In genomic region chr3:119205685-119206084, GRCh38 we compare ENCODE assay signal across 27 cellular contexts. TPM values are rescaled to one million over a fixed set of nuclear protein-coding genes. Genes with fewer than 3 reads are reported as not detected.
A peak's percentile ranks its signal among the peaks of the same experiment; 100 is the strongest.
DNase-seq lines count a peak whose midpoint lies in the region; ATAC-seq, FAIRE-seq and TF ChIP-seq lines count a peak whose summit lies in the region.
"Had no signal": no experiment of that assay in that cellular context is flagged by ENCODE, and none has a peak within 500 bp of the region (broad histone marks: within the 10 kb centered on the region; RNA-seq: fewer than 3 reads in every experiment).

No MANE protein-coding gene starts in this region.

- TF ChIP-seq EP300 in HepG2 (IDR thresholded peaks at IDR 0.05; ENCODE audit: low read depth in 2 of 2, low read length in 2 of 2), result no peak
- no peak for TF ChIP-seq EP300 in HepG2 (CRISPR knock-in tag; IDR thresholded peaks at IDR 0.05; ENCODE audit: borderline replicate concordance)

- CTCF ChIA-PET in CD4-positive, alpha-beta T cell (lab: Charles Lee), result no interaction called here
- CTCF ChIA-PET in HepG2 (lab: Yijun Ruan, JAX; ENCODE audit: low intra/inter-chr PET ratio, low total read pairs), result no interaction called here
- CTCF ChIA-PET in activated CD8-positive, alpha-beta T cell treated with anti-CD3 and anti-CD28 coated beads, Interleukin-2, amount 10 ng/mL, durations not matched to agents 7 days and 5 days (lab: Charles Lee), result interaction anchor here (2.6 kb wide), 1 partner anchor 35 kb away, joined by 7 read pairs; the partner anchor contains the start of gene B4GALT4

- no peaks in the 10 kb centered on the region for H3K27me3 ChIP-seq in CD4-positive, alpha-beta T cell (ENCODE audit: control insufficient read depth, insufficient read depth, low read length)
- no peaks in the 10 kb centered on the region for H3K27me3 ChIP-seq in HepG2 (ENCODE audit: control insufficient read depth in 1 of 2, insufficient read depth in 2 of 2, low read length in 2 of 2)
- H3K27me3 ChIP-seq: BLaER1 treated with 17β-estradiol and CSF1 and Interleukin-3, amounts not matched to agents 10 nM and 100 nM had no signal

- no peak for TF ChIP-seq RAD21 in HepG2 (CRISPR knock-in tag; IDR thresholded peaks at IDR 0.05)

- in situ Hi-C loops in HepG2 (cut with HindIII; ENCODE audit: extremely low pct_ligation_motif_present, low pct_unique_long_range_greater_than_20kb), result no loop called here

- no peak overlapping the region for H3K4me2 ChIP-seq in HepG2 (ENCODE audit: low read depth, low read length)
- H3K4me2 ChIP-seq: BLaER1 treated with 17β-estradiol and CSF1 and Interleukin-3, amounts not matched to agents 10 nM and 100 nM; SK-N-SH had no signal

- H3K4me1 Mint-ChIP-seq in CD4-positive, alpha-beta T cell (ENCODE audit: low read depth), result peaks cover 81% of the 10 kb centered on the region
- H3K4me1 Mint-ChIP-seq in osteocyte (ENCODE audit: unreplicated experiment), result peaks cover 19% of the 10 kb centered on the region
- peaks cover 15% of the 10 kb centered on the region for H3K4me1 Mint-ChIP-seq in activated CD8-positive, alpha-beta T cell treated with anti-CD3 and anti-CD28 coated beads, Interleukin-2, amount 10 ng/mL, durations not matched to agents 7 days and 5 days (ENCODE audit: low read depth)

- TF ChIP-seq POLR2A in HepG2 (IDR thresholded peaks at IDR 0.05; ENCODE audit: insufficient read depth in 1 of 2, low read depth in 2 of 2, low read length in 2 of 2), result no peak

- ATAC-seq in CD4-positive, alpha-beta T cell (ENCODE audit: poor library complexity), result no peak
- peak; percentile 29 for ATAC-seq in HepG2
- no peak for ATAC-seq in GM19035 (IDR thresholded peaks at IDR 0.05; ENCODE audit: unreplicated experiment)
- ATAC-seq in activated CD8-positive, alpha-beta T cell treated with anti-CD3 and anti-CD28 coated beads, Interleukin-2, amount 10 ng/mL, durations not matched to agents 7 days and 5 days, result no peak

- no peak for TF ChIP-seq CTCF in CD4-positive, alpha-beta T cell (IDR thresholded peaks at IDR 0.05)
- TF ChIP-seq CTCF in HepG2 (CRISPR knock-in tag; IDR thresholded peaks at IDR 0.05) (no peak), osteocyte (IDR thresholded peaks at IDR 0.05) (no peak), foreskin fibroblast (IDR thresholded peaks at IDR 0.05; ENCODE audit: low read depth, low read length) (no peak)

- H3K79me2 ChIP-seq in HepG2 (ENCODE audit: insufficient read depth, low read length), result no peaks in the 10 kb centered on the region

- POLR2A ChIA-PET in CD4-positive, alpha-beta T cell (lab: Charles Lee), result interaction anchor here (2.1 to 4.4 kb wide), 3 partner anchors 14 to 36 kb away, joined by 5 to 27 read pairs (median 21); partner anchors contain the start of gene B4GALT4
- POLR2A ChIA-PET in HepG2 (lab: Yijun Ruan, JAX), result no interaction called here
- POLR2A ChIA-PET in activated CD8-positive, alpha-beta T cell treated with anti-CD3 and anti-CD28 coated beads, Interleukin-2, amount 10 ng/mL, durations not matched to agents 7 days and 5 days (lab: Charles Lee), result no interaction called here

- peaks cover 2% of the 10 kb centered on the region for H3K9me3 Mint-ChIP-seq in CD4-positive, alpha-beta T cell
- H3K9me3 Mint-ChIP-seq in osteocyte (ENCODE audit: unreplicated experiment), result no peaks in the 10 kb centered on the region
- no peaks in the 10 kb centered on the region for H3K9me3 Mint-ChIP-seq in activated CD8-positive, alpha-beta T cell treated with anti-CD3 and anti-CD28 coated beads, Interleukin-2, amount 10 ng/mL, durations not matched to agents 7 days and 5 days (ENCODE audit: insufficient read depth)

- H3K27ac ChIP-seq in CD4-positive, alpha-beta T cell (ENCODE audit: low read depth, low read length), result peak overlapping the region; percentile 26
- peak overlapping the region; percentile 33 for H3K27ac ChIP-seq in caudate nucleus (ENCODE audit: low read depth, low read length)
- no peak overlapping the region for H3K27ac ChIP-seq in HepG2 (ENCODE audit: extremely low read length, insufficient read depth, low read length)
- H3K27ac ChIP-seq: BLaER1 treated with 17β-estradiol and CSF1 and Interleukin-3, amounts not matched to agents 10 nM and 100 nM had no signal

- peak overlapping the region; percentile 80 for H3K27ac Mint-ChIP-seq in CD4-positive, alpha-beta T cell
- H3K27ac Mint-ChIP-seq in osteocyte (ENCODE audit: unreplicated experiment), result peak overlapping the region; percentile 39
- H3K27ac Mint-ChIP-seq in activated CD8-positive, alpha-beta T cell treated with anti-CD3 and anti-CD28 coated beads, Interleukin-2, amount 10 ng/mL, durations not matched to agents 7 days and 5 days, result no peak overlapping the region

- peaks cover 24% of the 10 kb centered on the region for H3K4me1 ChIP-seq in HepG2 (ENCODE audit: insufficient read depth, low read length)
- H3K4me1 ChIP-seq: BLaER1 treated with 17β-estradiol and CSF1 and Interleukin-3, amounts not matched to agents 10 nM and 100 nM had no signal

- 0 out of 5 replicates have a peak, but pooled peaks cover 0 to 4% of the 10 kb centered on the region in 2 experiments for H3K36me3 ChIP-seq in HepG2 (replicated peaks in 1 of 2; ENCODE audit: control insufficient read depth in 1 of 2, insufficient read depth in 2 of 2, low read length in 2 of 2)

- H3K36me3 Mint-ChIP-seq in CD4-positive, alpha-beta T cell (ENCODE audit: low read depth), result peaks cover 32% of the 10 kb centered on the region
- H3K36me3 Mint-ChIP-seq in osteocyte (ENCODE audit: unreplicated experiment), result peaks cover 24% of the 10 kb centered on the region
- H3K36me3 Mint-ChIP-seq in activated CD8-positive, alpha-beta T cell treated with anti-CD3 and anti-CD28 coated beads, Interleukin-2, amount 10 ng/mL, durations not matched to agents 7 days and 5 days (ENCODE audit: low read depth), result peaks cover 30% of the 10 kb centered on the region

- no peak overlapping the region for H3K9ac ChIP-seq in HepG2 (ENCODE audit: insufficient read depth, low read depth, low read length)
- H3K9ac ChIP-seq: BLaER1 treated with 17β-estradiol and CSF1 and Interleukin-3, amounts not matched to agents 10 nM and 100 nM; SK-N-SH had no signal

- intact Hi-C loops in CD4-positive, alpha-beta T cell (cut with DNase I, micrococcal nuclease), result no loop called here
- intact Hi-C loops in HepG2 (cut with micrococcal nuclease; ENCODE audit: unreplicated experiment), result no loop called here

- no TSS peak for BruUV-seq in HepG2 (replicated peaks; lab: Mats Ljungman, UMichigan)

- H2AFZ ChIP-seq in HepG2 (ENCODE audit: low read length), result no peak overlapping the region

- no peaks in the 10 kb centered on the region for H4K20me1 ChIP-seq in HepG2 (ENCODE audit: insufficient read depth, low read length)
- H4K20me1 ChIP-seq: BLaER1 treated with 17β-estradiol and CSF1 and Interleukin-3, amounts not matched to agents 10 nM and 100 nM had no signal

- H3K9me3 ChIP-seq in CD4-positive, alpha-beta T cell (ENCODE audit: control insufficient read depth, low read length), result no peaks in the 10 kb centered on the region
- no peaks in the 10 kb centered on the region for H3K9me3 ChIP-seq in HepG2 (ENCODE audit: low read length)
- H3K9me3 ChIP-seq: SK-N-SH had no signal

- FAIRE-seq in HepG2 (lab: Jason Lieb, UNC), result no peak
- FAIRE-seq: G401.6, K562 had no signal

- 89% methylated on average over 5 of the region's 5 CpGs for WGBS in HepG2 (ENCODE audit: low lambda C conversion rate)

- no peaks in the 10 kb centered on the region for H3K27me3 Mint-ChIP-seq in CD4-positive, alpha-beta T cell
- no peaks in the 10 kb centered on the region for H3K27me3 Mint-ChIP-seq in osteocyte (ENCODE audit: unreplicated experiment)
- no peaks in the 10 kb centered on the region for H3K27me3 Mint-ChIP-seq in activated CD8-positive, alpha-beta T cell treated with anti-CD3 and anti-CD28 coated beads, Interleukin-2, amount 10 ng/mL, durations not matched to agents 7 days and 5 days (ENCODE audit: low read depth)
- H3K27me3 Mint-ChIP-seq: CD4-positive, alpha-beta memory T cell had no signal

- DNase-seq in CD4-positive, alpha-beta T cell, result no peak
- DNase-seq in caudate nucleus (lab: John Stamatoyannopoulos, UW) (no peak), HepG2 (ENCODE audit: low spot score) (no peak), osteocyte (ENCODE audit: extremely low spot score, unreplicated experiment) (no peak), foreskin fibroblast (no peak)
- DNase-seq in activated CD8-positive, alpha-beta T cell treated with anti-CD3 and anti-CD28 coated beads, Interleukin-2, amount 10 ng/mL, durations not matched to agents 7 days and 5 days, result no peak
- DNase-seq: AML-193; CD4-positive, alpha-beta memory T cell; COR-L47; Kasumi-1; NCI-H1105; NCI-H1436 treated with DMSO at 0.1 percent for 48 hours; NCI-H187 treated with DMSO at 0.1 percent for 48 hours; NCI-H446; NCI-H524 treated with DMSO at 0.1 percent for 48 hours; NCI-H774; NK-92 treated with Interleukin-12 subunit alpha and Interleukin-12 subunit beta, amount 100 ng/mL, for 24 hours; PC-3; SK-N-SH had no signal

- H3K4me3 ChIP-seq in HepG2 (replicated peaks in 1 of 3; ENCODE audit: insufficient read depth in 1 of 3, low read depth in 2 of 3, low read length in 3 of 3) (no peak overlapping the region), foreskin fibroblast (ENCODE audit: low read depth in 1 of 2, low read length in 2 of 2) (no peak overlapping the region)
- H3K4me3 ChIP-seq: BLaER1 treated with 17β-estradiol and CSF1 and Interleukin-3, amounts not matched to agents 10 nM and 100 nM; K562 had no signal

- H3K4me3 Mint-ChIP-seq in CD4-positive, alpha-beta T cell, result peak overlapping the region; percentile 52
- no peak overlapping the region for H3K4me3 Mint-ChIP-seq in osteocyte (ENCODE audit: unreplicated experiment)
- H3K4me3 Mint-ChIP-seq in activated CD8-positive, alpha-beta T cell treated with anti-CD3 and anti-CD28 coated beads, Interleukin-2, amount 10 ng/mL, durations not matched to agents 7 days and 5 days, result no peak overlapping the region

RNA-seq across cellular contexts. Expression of gene UPK1B, which starts 32.3 kb away (rescaled TPM):
- not detected for total RNA-seq in CD4-positive, alpha-beta T cell
- total RNA-seq in HepG2 (2016; rRNA removed; fragmentation: Illumina TruSeq; extraction: Trizol) (not detected in 2 replicates), osteocyte (0.24 TPM in 1 of 2 replicates, not detected in the other)
- not detected in 2 replicates for total RNA-seq in HepG2 (2016; cell fraction: cytosol; rRNA removed; fragmentation: Illumina TruSeq; extraction: Trizol; ENCODE audit: low read depth)
- total RNA-seq in HepG2 (2016; cell fraction: insoluble cytoplasmic fraction; rRNA removed; fragmentation: Illumina TruSeq; extraction: Trizol), result not detected in 2 replicates
- not detected in 2 replicates for total RNA-seq in HepG2 (2016; cell fraction: membrane; rRNA removed; fragmentation: Illumina TruSeq; extraction: Trizol)
- total RNA-seq in HepG2 (2016; cell fraction: nucleus; rRNA removed; fragmentation: Illumina TruSeq; extraction: Trizol), result not detected in 2 replicates
- polyA plus RNA-seq in HepG2 (2011; rRNA removed), result not detected in 2 replicates
- polyA plus RNA-seq in HepG2 (2011; cell fraction: cytosol; rRNA removed), result not detected in 2 replicates
- not detected in 2 replicates for polyA plus RNA-seq in HepG2 (2011; cell fraction: nucleus; rRNA removed)
- polyA plus RNA-seq in HepG2 (2012), result not detected in 2 replicates
- not detected in 2 replicates for polyA plus RNA-seq in HepG2 (2016; cell fraction: cytosol; fragmentation: Illumina TruSeq; extraction: Trizol; ENCODE audit: low read depth)
- polyA plus RNA-seq in HepG2 (2016; cell fraction: insoluble cytoplasmic fraction; fragmentation: Illumina TruSeq; extraction: Trizol; ENCODE audit: low read depth), result not detected in 2 replicates
- not detected in 2 replicates for polyA plus RNA-seq in HepG2 (2016; cell fraction: membrane; fragmentation: Illumina TruSeq; extraction: Trizol; ENCODE audit: low read depth)
- not detected in 2 replicates for polyA plus RNA-seq in HepG2 (2016; cell fraction: nucleus; fragmentation: Illumina TruSeq; extraction: Trizol; ENCODE audit: insufficient read depth, low read depth)
- not detected in 2 replicates for polyA minus RNA-seq in HepG2 (2011; rRNA and poly(A)+ RNA removed; ENCODE audit: low replicate concordance)
- polyA minus RNA-seq in HepG2 (2011; cell fraction: cytosol; rRNA and poly(A)+ RNA removed), result not detected in 2 replicates
- polyA minus RNA-seq in HepG2 (2011; cell fraction: nucleus; rRNA and poly(A)+ RNA removed), result not detected in 2 replicates
- not detected for total RNA-seq in activated CD8-positive, alpha-beta T cell treated with anti-CD3 and anti-CD28 coated beads, Interleukin-2, amount 10 ng/mL, durations not matched to agents 7 days and 5 days
- total RNA-seq: A172; CD4-positive, alpha-beta memory T cell; H4; HT-29 had no signal
- polyA plus RNA-seq: CD4-positive, alpha-beta memory T cell; SK-N-SH had no signal

RNA-seq across cellular contexts. Expression of gene B4GALT4, which starts 35.0 kb away (rescaled TPM):
- total RNA-seq in CD4-positive, alpha-beta T cell, result 10 to 100 TPM; 26.2 to 29.5 TPM
- total RNA-seq in HepG2 (2016; rRNA removed; fragmentation: Illumina TruSeq; extraction: Trizol), result 23.8 and 29.0 TPM in 2 replicates
- total RNA-seq in HepG2 (2016; cell fraction: cytosol; rRNA removed; fragmentation: Illumina TruSeq; extraction: Trizol; ENCODE audit: low read depth), result 11.4 and 13.3 TPM in 2 replicates
- 25.1 and 29.6 TPM in 2 replicates for total RNA-seq in HepG2 (2016; cell fraction: insoluble cytoplasmic fraction; rRNA removed; fragmentation: Illumina TruSeq; extraction: Trizol)
- total RNA-seq in HepG2 (2016; cell fraction: membrane; rRNA removed; fragmentation: Illumina TruSeq; extraction: Trizol), result 21.4 and 30.8 TPM in 2 replicates
- total RNA-seq in HepG2 (2016; cell fraction: nucleus; rRNA removed; fragmentation: Illumina TruSeq; extraction: Trizol), result 21.6 and 24.4 TPM in 2 replicates
- polyA plus RNA-seq in HepG2 (2011; rRNA removed), result 15.1 and 16.9 TPM in 2 replicates
- polyA plus RNA-seq in HepG2 (2011; cell fraction: cytosol; rRNA removed), result 10.2 and 12.6 TPM in 2 replicates
- polyA plus RNA-seq in HepG2 (2011; cell fraction: nucleus; rRNA removed), result 7.1 and 9.0 TPM in 2 replicates
- polyA plus RNA-seq in HepG2 (2012), result 22.2 and 27.7 TPM in 2 replicates
- polyA plus RNA-seq in HepG2 (2016; cell fraction: cytosol; fragmentation: Illumina TruSeq; extraction: Trizol; ENCODE audit: low read depth), result 10.6 and 14.6 TPM in 2 replicates
- 21.5 and 23.8 TPM in 2 replicates for polyA plus RNA-seq in HepG2 (2016; cell fraction: insoluble cytoplasmic fraction; fragmentation: Illumina TruSeq; extraction: Trizol; ENCODE audit: low read depth)
- polyA plus RNA-seq in HepG2 (2016; cell fraction: membrane; fragmentation: Illumina TruSeq; extraction: Trizol; ENCODE audit: low read depth), result 17.0 and 23.1 TPM in 2 replicates
- 29.4 and 32.1 TPM in 2 replicates for polyA plus RNA-seq in HepG2 (2016; cell fraction: nucleus; fragmentation: Illumina TruSeq; extraction: Trizol; ENCODE audit: insufficient read depth, low read depth)
- 6.9 and 18.7 TPM in 2 replicates for polyA minus RNA-seq in HepG2 (2011; rRNA and poly(A)+ RNA removed; ENCODE audit: low replicate concordance)
- 11.5 and 13.3 TPM in 2 replicates for polyA minus RNA-seq in HepG2 (2011; cell fraction: cytosol; rRNA and poly(A)+ RNA removed)
- polyA minus RNA-seq in HepG2 (2011; cell fraction: nucleus; rRNA and poly(A)+ RNA removed), result 18.5 and 22.9 TPM in 2 replicates
- total RNA-seq in osteocyte, result 21.7 and 21.8 TPM in 2 replicates
- total RNA-seq in activated CD8-positive, alpha-beta T cell treated with anti-CD3 and anti-CD28 coated beads, Interleukin-2, amount 10 ng/mL, durations not matched to agents 7 days and 5 days, result 10 to 100 TPM; 16.3 to 16.4 TPM

RNA-seq across cellular contexts. Expression of gene TEX55, which starts 59.7 kb away (rescaled TPM):
- total RNA-seq in CD4-positive, alpha-beta T cell, result not detected
- total RNA-seq in HepG2 (2016; rRNA removed; fragmentation: Illumina TruSeq; extraction: Trizol), result not detected in 2 replicates
- total RNA-seq in HepG2 (2016; cell fraction: cytosol; rRNA removed; fragmentation: Illumina TruSeq; extraction: Trizol; ENCODE audit: low read depth), result not detected in 2 replicates
- not detected in 2 replicates for total RNA-seq in HepG2 (2016; cell fraction: insoluble cytoplasmic fraction; rRNA removed; fragmentation: Illumina TruSeq; extraction: Trizol)
- total RNA-seq in HepG2 (2016; cell fraction: membrane; rRNA removed; fragmentation: Illumina TruSeq; extraction: Trizol), result not detected in 2 replicates
- not detected in 2 replicates for total RNA-seq in HepG2 (2016; cell fraction: nucleus; rRNA removed; fragmentation: Illumina TruSeq; extraction: Trizol)
- not detected in 2 replicates for polyA plus RNA-seq in HepG2 (2011; rRNA removed)
- not detected in 2 replicates for polyA plus RNA-seq in HepG2 (2011; cell fraction: cytosol; rRNA removed)
- polyA plus RNA-seq in HepG2 (2011; cell fraction: nucleus; rRNA removed), result not detected in 2 replicates
- not detected in 2 replicates for polyA plus RNA-seq in HepG2 (2012)
- polyA plus RNA-seq in HepG2 (2016; cell fraction: cytosol; fragmentation: Illumina TruSeq; extraction: Trizol; ENCODE audit: low read depth), result not detected in 2 replicates
- not detected in 2 replicates for polyA plus RNA-seq in HepG2 (2016; cell fraction: insoluble cytoplasmic fraction; fragmentation: Illumina TruSeq; extraction: Trizol; ENCODE audit: low read depth)
- polyA plus RNA-seq in HepG2 (2016; cell fraction: membrane; fragmentation: Illumina TruSeq; extraction: Trizol; ENCODE audit: low read depth), result not detected in 2 replicates
- polyA plus RNA-seq in HepG2 (2016; cell fraction: nucleus; fragmentation: Illumina TruSeq; extraction: Trizol; ENCODE audit: insufficient read depth, low read depth), result not detected in 2 replicates
- polyA minus RNA-seq in HepG2 (2011; rRNA and poly(A)+ RNA removed; ENCODE audit: low replicate concordance), result not detected in 2 replicates
- not detected in 2 replicates for polyA minus RNA-seq in HepG2 (2011; cell fraction: cytosol; rRNA and poly(A)+ RNA removed)
- polyA minus RNA-seq in HepG2 (2011; cell fraction: nucleus; rRNA and poly(A)+ RNA removed), result not detected in 2 replicates
- not detected in 2 replicates for total RNA-seq in osteocyte
- not detected for total RNA-seq in activated CD8-positive, alpha-beta T cell treated with anti-CD3 and anti-CD28 coated beads, Interleukin-2, amount 10 ng/mL, durations not matched to agents 7 days and 5 days
- total RNA-seq: A172; CD4-positive, alpha-beta memory T cell; H4; HT-29; K562; M059J had no signal
- polyA plus RNA-seq: CD4-positive, alpha-beta memory T cell; K562; SK-N-SH had no signal
